Comparison of ENCODE assay signal across 23 cellular contexts in genomic region chr13:57635541-57635940, GRCh38. TPM values are rescaled to one million over a fixed set of nuclear protein-coding genes. Genes with fewer than 3 reads are reported as not detected.
DNase-seq lines count a peak whose midpoint lies in the region; ATAC-seq, FAIRE-seq and TF ChIP-seq lines count a peak whose summit lies in the region.
"Had no signal": no experiment of that assay in that cellular context is flagged by ENCODE, and none has a peak within 500 bp of the region (broad histone marks: within the 10 kb centered on the region; RNA-seq: fewer than 3 reads in every experiment).

No MANE protein-coding gene starts in this region.

- ATAC-seq in HG02571 (IDR thresholded peaks at IDR 0.05; ENCODE audit: unreplicated experiment), result no peak
- ATAC-seq: K562, left lobe of liver had no signal

- no peak overlapping the region for H3K27ac Mint-ChIP-seq in type B pancreatic cell
- H3K27ac Mint-ChIP-seq: activated naive CD8-positive, alpha-beta T cell treated with anti-CD3 and anti-CD28 coated beads, Interleukin-2, amount 10 ng/mL, durations not matched to agents 7 days and 5 days; activated T-helper 2 cell treated with anti-CD3 and anti-CD28 coated beads, Interferon-gamma antibody, Interleukin-2, Interleukin-4, amounts not matched to agents 10 μg/mL and 5 μg/mL and 100 μg/mL, durations not matched to agents 14 hours and 24 hours and 36 hours had no signal

- peak overlapping the region; percentile 67 for H3K4me3 Mint-ChIP-seq in type B pancreatic cell
- H3K4me3 Mint-ChIP-seq: activated naive CD8-positive, alpha-beta T cell treated with anti-CD3 and anti-CD28 coated beads, Interleukin-2, amount 10 ng/mL, durations not matched to agents 7 days and 5 days had no signal

- no peaks in the 10 kb centered on the region for H3K36me3 Mint-ChIP-seq in type B pancreatic cell

- DNase-seq in NCI-H345 (lab: John Stamatoyannopoulos, UW) (peak; percentile 11), NCI-H345 treated with DMSO at 0.1 percent for 48 hours (lab: John Stamatoyannopoulos, UW; ENCODE audit: unreplicated experiment) (no peak), type B pancreatic cell (ENCODE audit: extremely low spot score, unreplicated experiment) (no peak), NCI-H1417 treated with DMSO at 0.1 percent for 48 hours (lab: John Stamatoyannopoulos, UW) (no peak), SKM-1 (lab: John Stamatoyannopoulos, UW; ENCODE audit: unreplicated experiment) (no peak)
- DNase-seq: 8988T; activated CD4-positive, alpha-beta T cell treated with anti-CD3 and anti-CD28 coated beads, Interleukin-2, amount 50 U/mL, for 1 hour; activated naive CD8-positive, alpha-beta T cell treated with anti-CD3 and anti-CD28 coated beads, Interleukin-2, amount 10 ng/mL, durations not matched to agents 7 days and 5 days; effector memory CD4-positive, alpha-beta T cell; GF-D8; MM.1S; NCI-H1436 treated with DMSO at 0.1 percent for 48 hours; NCI-H526 treated with DMSO at 0.1 percent for 48 hours; SK-N-SH; WERI-Rb-1 had no signal

- peak; percentile 47 for FAIRE-seq in islet of Langerhans (lab: Jason Lieb, UNC)
- FAIRE-seq: K562 had no signal

- peaks cover 5% of the 10 kb centered on the region for H3K4me1 ChIP-seq in neuron (ENCODE audit: insufficient read depth, low read length)
- H3K4me1 ChIP-seq: HAP-1 had no signal

- peaks cover 45% of the 10 kb centered on the region for H3K36me3 ChIP-seq in neuron (ENCODE audit: insufficient read depth, low read length)
- H3K36me3 ChIP-seq: HAP-1, WERI-Rb-1 had no signal

- no peaks in the 10 kb centered on the region for H3K9me3 Mint-ChIP-seq in type B pancreatic cell
- H3K9me3 Mint-ChIP-seq: activated T-helper 2 cell treated with anti-CD3 and anti-CD28 coated beads, Interferon-gamma antibody, Interleukin-2, Interleukin-4, amounts not matched to agents 10 μg/mL and 5 μg/mL and 100 μg/mL, durations not matched to agents 14 hours and 24 hours and 36 hours had no signal

- no peaks in the 10 kb centered on the region for H3K27me3 ChIP-seq in neuron (ENCODE audit: insufficient read depth, low read length)

- no peak for TF ChIP-seq CTCF in type B pancreatic cell (conservative IDR thresholded peaks at IDR 0.05)

- peaks cover 53% of the 10 kb centered on the region for H3K27me3 Mint-ChIP-seq in type B pancreatic cell

- H3K4me3 ChIP-seq in neuron (ENCODE audit: low read length), result peak overlapping the region; percentile 72
- H3K4me3 ChIP-seq: HAP-1, K562 had no signal

- peaks cover 29% of the 10 kb centered on the region for H3K9me3 ChIP-seq in neuron (ENCODE audit: low read length)
- H3K9me3 ChIP-seq: HAP-1, SK-N-SH had no signal

- peaks cover 16% of the 10 kb centered on the region for H3K4me1 Mint-ChIP-seq in type B pancreatic cell (ENCODE audit: unreplicated experiment)

- H2AFZ ChIP-seq in neuron (ENCODE audit: low read depth, low read length), result no peak overlapping the region

RNA-seq across cellular contexts. Expression of gene PCDH17, which starts 4.0 kb away (rescaled TPM):
- total RNA-seq in type B pancreatic cell (ENCODE audit: low replicate concordance), result 12.1 and 16.6 TPM in 2 replicates
- total RNA-seq: activated naive CD8-positive, alpha-beta T cell treated with anti-CD3 and anti-CD28 coated beads, Interleukin-2, amount 10 ng/mL, durations not matched to agents 7 days and 5 days; activated T-helper 2 cell treated with anti-CD3 and anti-CD28 coated beads, Interferon-gamma antibody, Interleukin-2, Interleukin-4, amounts not matched to agents 10 μg/mL and 5 μg/mL and 100 μg/mL, durations not matched to agents 14 hours and 24 hours and 36 hours; K562; T-helper 2 cell treated with Interferon-gamma antibody and Interleukin-4, amounts not matched to agents 100 ng/mL and 5 ng/mL, for 36 hours had no signal
